Comparison of ENCODE assay signal across 18 cellular contexts in genomic region chr11:70246196-70246595, GRCh38. TPM values are rescaled to one million over a fixed set of nuclear protein-coding genes. Genes with fewer than 3 reads are reported as not detected.
DNase-seq lines count a peak whose midpoint lies in the region; ATAC-seq and TF ChIP-seq lines count a peak whose summit lies in the region.
"Had no signal": no experiment of that assay in that cellular context is flagged by ENCODE, and none has a peak within 500 bp of the region (broad histone marks: within the 10 kb centered on the region; RNA-seq: fewer than 3 reads in every experiment).

No MANE protein-coding gene starts in this region.

- peak; percentile 9 for DNase-seq in D341Med (ENCODE audit: low spot score)
- DNase-seq in amniotic epithelial cell (ENCODE audit: low read depth), result peak; percentile 72
- DNase-seq in fibroblast of pulmonary artery (ENCODE audit: low read depth), result peak; percentile 35
- no peak for DNase-seq in trophoblast cell
- no peak for DNase-seq in cerebellar cortex (ENCODE audit: low spot score)
- DNase-seq in NCI-H146 treated with DMSO at 0.1 percent for 48 hours (lab: John Stamatoyannopoulos, UW; ENCODE audit: unreplicated experiment), result no peak
- DNase-seq in omental fat pad (ENCODE audit: low spot score), result no peak
- DNase-seq: BE2C; CD4-positive, alpha-beta memory T cell; DMS 273 treated with DMSO at 0.1 percent for 48 hours; NCI-H1436; NCI-H2081; NCI-H526 treated with DMSO at 0.1 percent for 48 hours; NK-92 treated with Interleukin-12 subunit alpha and Interleukin-12 subunit beta, amount 100 ng/mL, for 24 hours; OCI-M1; RPMI8226; SJCRH30 had no signal

- H3K36me3 ChIP-seq in trophoblast cell (ENCODE audit: control insufficient read depth in 1 of 2, insufficient read depth in 2 of 2, low read length in 2 of 2), result no peaks in the 10 kb centered on the region
- H3K36me3 ChIP-seq: BE2C, HAP-1, SJCRH30 had no signal

- no peak overlapping the region for H2AK5ac ChIP-seq in trophoblast cell (ENCODE audit: low read length)

- H4K12ac ChIP-seq in trophoblast cell (ENCODE audit: low read depth, low read length), result no peak overlapping the region

- no peak overlapping the region for H3K23ac ChIP-seq in trophoblast cell (ENCODE audit: low read length)

- no peak overlapping the region for H2BK5ac ChIP-seq in trophoblast cell (ENCODE audit: low read depth, low read length, poor library complexity)

- no peak overlapping the region for H3K4ac ChIP-seq in trophoblast cell (ENCODE audit: low read depth, low read length)

- H3K4me3 ChIP-seq in fibroblast of pulmonary artery (replicated peaks; ENCODE audit: low read depth, low read length), result no peak overlapping the region
- no peak overlapping the region for H3K4me3 ChIP-seq in trophoblast cell (ENCODE audit: low read depth, low read length)
- H3K4me3 ChIP-seq: HAP-1, SJCRH30 had no signal

- peak overlapping the region; percentile 38 for H4K91ac ChIP-seq in trophoblast cell (ENCODE audit: low read depth, low read length)

- no peak overlapping the region for H2BK12ac ChIP-seq in trophoblast cell (ENCODE audit: low read length)

- WGBS in trophoblast cell (ENCODE audit: extremely low coverage, insufficient coverage, insufficient read length), result no CpG with 5 or more reads among the region's 8 CpGs

- no peak overlapping the region for H4K8ac ChIP-seq in trophoblast cell (ENCODE audit: low read depth, low read length)

- H3K4me1 ChIP-seq in trophoblast cell (ENCODE audit: control insufficient read depth in 1 of 2, insufficient read depth in 2 of 2, low read length in 2 of 2), result peaks cover 12 to 20% of the 10 kb centered on the region in 2 experiments
- H3K4me1 ChIP-seq: BE2C, HAP-1, SJCRH30 had no signal

- peaks cover 3% of the 10 kb centered on the region for H3K79me1 ChIP-seq in trophoblast cell (ENCODE audit: low read length)

- H3K18ac ChIP-seq in trophoblast cell (ENCODE audit: low read length), result no peak overlapping the region

- no peak overlapping the region for H3K9ac ChIP-seq in trophoblast cell (ENCODE audit: low read length)

- H2BK120ac ChIP-seq in trophoblast cell (ENCODE audit: insufficient read depth, low read length, poor library complexity), result peak overlapping the region; percentile 14

- no peaks in the 10 kb centered on the region for H3K79me2 ChIP-seq in trophoblast cell (ENCODE audit: control insufficient read depth, insufficient read depth, low read length, poor library complexity)

- H3K9me3 ChIP-seq in trophoblast cell (ENCODE audit: insufficient read depth, low read depth, low read length), result no peaks in the 10 kb centered on the region
- H3K9me3 ChIP-seq: BE2C, HAP-1, SJCRH30 had no signal

- H3K27ac ChIP-seq in trophoblast cell (ENCODE audit: low read depth, low read length), result no peak overlapping the region
- H3K27ac ChIP-seq: SJCRH30 had no signal

- no peak overlapping the region for H2AFZ ChIP-seq in trophoblast cell (ENCODE audit: insufficient read depth, low read length, poor library complexity)

- H3K4me2 ChIP-seq in trophoblast cell (ENCODE audit: low read length), result no peak overlapping the region

- TF ChIP-seq CTCF in fibroblast of pulmonary artery (IDR thresholded peaks at IDR 0.05; ENCODE audit: low read length, missing control alignments), result no peak
- no peak for TF ChIP-seq CTCF in omental fat pad (IDR thresholded peaks at IDR 0.05)

- H3K27me3 ChIP-seq in trophoblast cell (ENCODE audit: insufficient read depth, low read length), result no peaks in the 10 kb centered on the region
- H3K27me3 ChIP-seq: BE2C, SJCRH30 had no signal

- H3K14ac ChIP-seq in trophoblast cell (ENCODE audit: low read length), result no peak overlapping the region

- ATAC-seq in omental fat pad (ENCODE audit: low FRiP score), result no peak

RNA-seq across cellular contexts. Expression of gene PPFIA1, which starts 24.3 kb away (rescaled TPM):
- polyA plus RNA-seq in trophoblast cell (2013), result 73.0 TPM in 2 replicates
- 100 to 1,000 TPM in 1 of 4 donors, 10 to 100 TPM in 3; 58.3 to 119 (median 84.7) TPM for total RNA-seq in omental fat pad

RNA-seq across cellular contexts. Expression of gene FADD, which starts 43.1 kb away (rescaled TPM):
- polyA plus RNA-seq in trophoblast cell (2013), result 20.0 and 20.1 TPM in 2 replicates
- 10 to 100 TPM; 18.4 to 30.1 (median 22.6) TPM for total RNA-seq in omental fat pad

Comparison
In these comparisons a context has a peak if more than half of its experiments do, and no peak if none do; other contexts are left out.
1. DNase-seq: peak in D341Med (single experiment), amniotic epithelial cell (single experiment) and fibroblast of pulmonary artery (single experiment); none in trophoblast cell (0 of 2), cerebellar cortex (single experiment), NCI-H146 treated with DMSO at 0.1 percent for 48 hours (single experiment) and omental fat pad (single experiment).